In the genomic region with DNA sequence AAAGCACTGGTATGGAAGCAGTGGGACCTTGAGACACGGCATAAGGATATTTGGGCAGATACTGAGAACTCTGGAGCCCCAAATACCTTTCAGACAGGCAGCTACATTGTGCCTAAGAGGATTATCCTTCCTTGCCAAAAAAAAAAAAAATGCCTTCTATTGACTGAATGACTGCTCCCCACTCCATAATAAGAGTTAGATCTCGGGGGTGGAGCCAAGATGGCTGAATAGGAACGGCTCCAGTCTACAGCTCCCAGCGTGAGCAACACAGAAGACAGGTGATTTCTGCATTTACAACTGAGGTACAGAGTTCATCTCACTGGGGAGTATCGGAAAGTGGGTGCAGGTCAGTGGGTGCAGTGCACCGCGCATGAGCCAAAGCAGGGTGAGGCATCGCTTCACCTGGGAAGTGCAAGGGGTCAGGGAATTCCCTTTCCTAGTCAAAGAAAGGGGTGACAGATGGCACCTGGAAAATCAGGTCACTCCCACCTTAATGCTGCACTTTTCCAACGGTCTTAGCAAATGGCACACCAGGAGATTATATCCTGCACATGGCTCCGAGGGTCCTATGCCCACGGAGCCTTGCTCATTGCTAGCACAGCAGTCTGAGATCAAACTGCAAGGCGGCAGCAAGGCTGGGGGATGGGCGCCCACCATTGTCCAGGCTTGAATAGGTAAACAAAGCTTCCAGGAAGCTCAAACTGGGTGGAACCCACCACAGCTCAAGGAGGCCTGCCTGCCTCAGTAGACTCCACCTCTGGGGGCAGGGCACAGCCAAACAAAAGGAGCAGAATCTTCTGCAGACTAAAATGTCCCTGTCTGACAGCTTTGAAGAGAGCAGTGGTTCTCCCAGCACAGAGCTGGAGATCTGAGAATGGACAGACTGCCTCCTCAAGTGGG, we compare ENCODE assay signal across 7 cellular contexts. TPM values are rescaled to one million over a fixed set of nuclear protein-coding genes. Genes with fewer than 3 reads are reported as not detected.
DNase-seq lines count a peak whose midpoint lies in the region; ATAC-seq, FAIRE-seq and TF ChIP-seq lines count a peak whose summit lies in the region.
"Not testable (repeated sequence)": the region's sequence is repeated elsewhere in the genome, so short reads cannot be mapped to it uniquely, and the experiment has no call there.

No MANE protein-coding gene starts in this region.

- not testable (repeated sequence) for H3K27ac ChIP-seq in duodenal mucosa (ENCODE audit: low read depth, low read length); small intestine (ENCODE audit: low read depth in 1 of 2, low read length in 1 of 2)

- not testable (repeated sequence) for DNase-seq in Caco-2
- DNase-seq in NCI-H69 (lab: John Stamatoyannopoulos, UW) (peak; percentile 9), small intestine (peak; percentile 80)
- peak; percentile 72 for DNase-seq in activated CD4-positive, alpha-beta T cell treated with anti-CD3 and anti-CD28 coated beads, Interleukin-2, amount 10 ng/mL, durations not matched to agents 24 days and 14 days
- peak in 1 of 2 donors; percentile 19 for DNase-seq in activated T-cell treated with anti-CD3 and anti-CD28 coated beads, Interleukin-2, amount 50 U/mL, for 72 hours

- not testable (repeated sequence) for H3K36me3 ChIP-seq in Caco-2 (ENCODE audit: control insufficient read depth, insufficient read depth, low read length); duodenal mucosa (ENCODE audit: control insufficient read depth in 1 of 2, insufficient read depth in 2 of 2, low read length in 2 of 2); small intestine (ENCODE audit: control insufficient read depth in 2 of 2, insufficient read depth in 2 of 2, low read length in 2 of 2)

- POLR2A ChIA-PET in Caco-2 (lab: Charles Lee), result not testable (repeated sequence)

- TF ChIP-seq CTCF in Caco-2 (IDR thresholded peaks at IDR 0.05; ENCODE audit: insufficient read depth in 1 of 2, low read depth in 1 of 2, low read length in 1 of 2, severe bottlenecking in 1 of 2, unreplicated experiment in 1 of 2), result not testable (repeated sequence)

- intact Hi-C loops in Caco-2 (cut with micrococcal nuclease; ENCODE audit: unreplicated experiment); activated CD4-positive, alpha-beta T cell treated with anti-CD3 and anti-CD28 coated beads, Interleukin-2, amount 10 ng/mL, durations not matched to agents 24 days and 14 days (cut with micrococcal nuclease): not testable (repeated sequence)

- H3K4me3 Mint-ChIP-seq in Caco-2 (ENCODE audit: unreplicated experiment), result peak overlapping the region; percentile 31
- H3K4me3 Mint-ChIP-seq in activated CD4-positive, alpha-beta T cell treated with anti-CD3 and anti-CD28 coated beads, Interleukin-2, amount 10 ng/mL, durations not matched to agents 24 days and 14 days, result peak overlapping the region; percentile 41
- peak overlapping the region; percentile 58 to 59 for H3K4me3 Mint-ChIP-seq in activated T-cell treated with anti-CD3 and anti-CD28 coated beads, Interleukin-2, amount 50 U/mL, for 72 hours
- H3K4me3 Mint-ChIP-seq in activated naive CD8-positive, alpha-beta T cell, result peak overlapping the region; percentile 64

- WGBS in small intestine, 3 donors, result 24 to 58% (median 34%) methylated on average over 13 of the region's 13 CpGs

- not testable (repeated sequence) for H3K27ac Mint-ChIP-seq in Caco-2 (ENCODE audit: unreplicated experiment); activated CD4-positive, alpha-beta T cell treated with anti-CD3 and anti-CD28 coated beads, Interleukin-2, amount 10 ng/mL, durations not matched to agents 24 days and 14 days; activated T-cell treated with anti-CD3 and anti-CD28 coated beads, Interleukin-2, amount 50 U/mL, for 72 hours
- H3K27ac Mint-ChIP-seq in activated naive CD8-positive, alpha-beta T cell, result peak overlapping the region; percentile 69

- H3K4me3 ChIP-seq in Caco-2 (ENCODE audit: low read depth, low read length); small intestine (ENCODE audit: low read depth in 1 of 2, low read length in 2 of 2): not testable (repeated sequence)
- peak overlapping the region; percentile 12 to 40 for H3K4me3 ChIP-seq in duodenal mucosa (ENCODE audit: low read depth in 1 of 2, low read length in 2 of 2)

- FAIRE-seq in small intestine (lab: Jason Lieb, UNC), result not testable (repeated sequence)

- H3K4me1 ChIP-seq in Caco-2; duodenal mucosa (ENCODE audit: control insufficient read depth in 1 of 2, insufficient read depth in 2 of 2, low read length in 2 of 2); small intestine (ENCODE audit: control insufficient read depth in 2 of 2, insufficient read depth in 1 of 2, low read depth in 1 of 2, low read length in 1 of 2): not testable (repeated sequence)

- not testable (repeated sequence) for H3K9ac ChIP-seq in duodenal mucosa (ENCODE audit: low read depth in 1 of 2, low read length in 2 of 2)

- ATAC-seq in activated T-cell treated with anti-CD3 and anti-CD28 coated beads, Interleukin-2, amount 50 U/mL, for 72 hours (replicated peaks in 1 of 2), result not testable (repeated sequence)

- not testable (repeated sequence) for H3K9me3 Mint-ChIP-seq in Caco-2 (ENCODE audit: unreplicated experiment); activated T-cell treated with anti-CD3 and anti-CD28 coated beads, Interleukin-2, amount 50 U/mL, for 72 hours; activated naive CD8-positive, alpha-beta T cell (ENCODE audit: low read depth)
- H3K9me3 Mint-ChIP-seq in activated CD4-positive, alpha-beta T cell treated with anti-CD3 and anti-CD28 coated beads, Interleukin-2, amount 10 ng/mL, durations not matched to agents 24 days and 14 days, result peaks cover 10% of the 10 kb centered on the region

- not testable (repeated sequence) for H3K27me3 ChIP-seq in Caco-2 (replicated peaks; ENCODE audit: control insufficient read depth, insufficient read depth, low read length); duodenal mucosa (ENCODE audit: control insufficient read depth in 1 of 2, insufficient read depth in 2 of 2, low read length in 2 of 2); small intestine (ENCODE audit: control insufficient read depth in 2 of 2, insufficient read depth in 2 of 2, low read length in 2 of 2)

- not testable (repeated sequence) for H3K9me3 ChIP-seq in Caco-2; duodenal mucosa (ENCODE audit: control insufficient read depth in 1 of 2, low read length in 2 of 2); small intestine (ENCODE audit: control insufficient read depth, low read depth)

- peaks cover 18% of the 10 kb centered on the region for H3K27me3 Mint-ChIP-seq in Caco-2 (ENCODE audit: insufficient read depth, unreplicated experiment)
- H3K27me3 Mint-ChIP-seq in activated CD4-positive, alpha-beta T cell treated with anti-CD3 and anti-CD28 coated beads, Interleukin-2, amount 10 ng/mL, durations not matched to agents 24 days and 14 days, result peaks cover 11% of the 10 kb centered on the region
- H3K27me3 Mint-ChIP-seq in activated T-cell treated with anti-CD3 and anti-CD28 coated beads, Interleukin-2, amount 50 U/mL, for 72 hours (ENCODE audit: low read depth); activated naive CD8-positive, alpha-beta T cell: not testable (repeated sequence)

- CTCF ChIA-PET in Caco-2 (lab: Charles Lee), result not testable (repeated sequence)

- H3K36me3 Mint-ChIP-seq in Caco-2 (ENCODE audit: insufficient read depth, unreplicated experiment), result not testable (repeated sequence)
- peaks cover 33% of the 10 kb centered on the region for H3K36me3 Mint-ChIP-seq in activated CD4-positive, alpha-beta T cell treated with anti-CD3 and anti-CD28 coated beads, Interleukin-2, amount 10 ng/mL, durations not matched to agents 24 days and 14 days (ENCODE audit: low read depth)
- H3K36me3 Mint-ChIP-seq in activated T-cell treated with anti-CD3 and anti-CD28 coated beads, Interleukin-2, amount 50 U/mL, for 72 hours (ENCODE audit: insufficient read depth in 2 of 2), result peaks cover 5 to 14% of the 10 kb centered on the region in 2 donors
- H3K36me3 Mint-ChIP-seq in activated naive CD8-positive, alpha-beta T cell, result peaks cover 16% of the 10 kb centered on the region

- not testable (repeated sequence) for H3K4me1 Mint-ChIP-seq in Caco-2 (ENCODE audit: low read depth, unreplicated experiment)
- H3K4me1 Mint-ChIP-seq in activated CD4-positive, alpha-beta T cell treated with anti-CD3 and anti-CD28 coated beads, Interleukin-2, amount 10 ng/mL, durations not matched to agents 24 days and 14 days, result peaks cover 28% of the 10 kb centered on the region
- peaks cover 26% of the 10 kb centered on the region for H3K4me1 Mint-ChIP-seq in activated T-cell treated with anti-CD3 and anti-CD28 coated beads, Interleukin-2, amount 50 U/mL, for 72 hours (ENCODE audit: low read depth)
- peaks cover 61% of the 10 kb centered on the region for H3K4me1 Mint-ChIP-seq in activated naive CD8-positive, alpha-beta T cell (ENCODE audit: low read depth)

- not testable (repeated sequence) for BruUV-seq in Caco-2 (replicated peaks; lab: Mats Ljungman, UMichigan)

RNA-seq across cellular contexts. Expression of gene SLFN5, which starts 31.5 kb away (rescaled TPM):
- total RNA-seq in Caco-2 (2022), result 0.81 and 1.6 TPM in 2 replicates
- 6.9 and 8.9 TPM in 2 replicates for total RNA-seq in activated CD4-positive, alpha-beta T cell treated with anti-CD3 and anti-CD28 coated beads, Interleukin-2, amount 10 ng/mL, durations not matched to agents 24 days and 14 days
- total RNA-seq in activated T-cell treated with anti-CD3 and anti-CD28 coated beads, Interleukin-2, amount 50 U/mL, for 72 hours, result 10 to 100 TPM; 53.8 to 70.3 TPM
- 1 to 10 TPM; 2.4 to 5.8 (median 2.5) TPM for polyA plus RNA-seq in small intestine
